Comparison of ENCODE assay signal across 7 cellular contexts in the genomic region with DNA sequence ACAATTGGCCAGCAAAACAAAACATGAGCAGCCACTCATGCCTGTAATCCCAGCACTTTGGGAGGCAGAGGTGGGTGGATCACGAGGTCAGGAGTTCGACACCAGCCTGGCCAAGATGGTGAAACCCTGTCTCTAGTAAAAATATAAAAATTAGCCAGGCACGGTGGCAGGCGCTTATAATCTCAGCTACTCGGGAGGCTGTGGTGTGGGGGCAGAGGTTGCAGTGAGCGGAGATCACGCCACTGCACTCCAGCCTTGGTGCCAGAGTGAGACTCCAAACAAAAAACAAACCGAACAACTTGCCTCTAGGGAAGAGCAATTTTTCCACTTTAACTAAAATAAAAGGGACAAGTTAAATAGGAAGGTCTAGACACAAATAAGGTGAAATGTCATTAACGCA. TPM values are rescaled to one million over a fixed set of nuclear protein-coding genes. Genes with fewer than 3 reads are reported as not detected.
DNase-seq lines count a peak whose midpoint lies in the region; ATAC-seq, FAIRE-seq and TF ChIP-seq lines count a peak whose summit lies in the region.
"Not testable (repeated sequence)": the region's sequence is repeated elsewhere in the genome, so short reads cannot be mapped to it uniquely, and the experiment has no call there.

No MANE protein-coding gene starts in this region.

- peak overlapping the region; percentile 29 for H3K27ac ChIP-seq in CD4-positive, alpha-beta memory T cell (ENCODE audit: low read depth, low read length)
- H3K27ac ChIP-seq in HUES6 (ENCODE audit: low read depth, low read length): not testable (repeated sequence)
- H3K27ac ChIP-seq in SK-N-SH (ENCODE audit: low read depth in 2 of 2, low read length in 1 of 2): peak overlapping the region in 1 of 2 experiments; percentile 4; a peak in 2 of 4 replicates
- H3K27ac ChIP-seq in endothelial cell of umbilical vein (ENCODE audit: insufficient read depth, low read depth, low read length): peak overlapping the region; percentile 12

- intact Hi-C loops in CD4-positive, alpha-beta memory T cell (cut with micrococcal nuclease); endothelial cell of umbilical vein (cut with micrococcal nuclease): not testable (repeated sequence)

- FAIRE-seq in endothelial cell of umbilical vein (lab: Jason Lieb, UNC): not testable (repeated sequence)

- not testable (repeated sequence) for H3K9me2 ChIP-seq in SK-N-SH

- not testable (repeated sequence) for BruUV-seq in endothelial cell of umbilical vein (replicated peaks; lab: Mats Ljungman, UMichigan)

- not testable (repeated sequence) for TF ChIP-seq EP300 in SK-N-SH (IDR thresholded peaks at IDR 0.05; ENCODE audit: borderline replicate concordance in 1 of 2, low read depth in 1 of 2, low read length in 1 of 2)

- TF ChIP-seq CTCF in SK-N-SH (IDR thresholded peaks at IDR 0.05); endothelial cell of umbilical vein (IDR thresholded peaks at IDR 0.05; ENCODE audit: extremely low read depth in 1 of 2, insufficient read depth in 1 of 2, low read depth in 1 of 2, low read length in 2 of 2); neural crest cell (conservative IDR thresholded peaks at IDR 0.05): not testable (repeated sequence)

- H2AFZ ChIP-seq in SK-N-SH (ENCODE audit: low read depth): peak overlapping the region; percentile 71; the same call in 1 of the 2 replicates
- H2AFZ ChIP-seq in endothelial cell of umbilical vein (ENCODE audit: low read depth, low read length): not testable (repeated sequence)

- H4K20me1 ChIP-seq in SK-N-SH (ENCODE audit: insufficient read depth); endothelial cell of umbilical vein (replicated peaks; ENCODE audit: control insufficient read depth, extremely low read depth, insufficient read depth, low read length): not testable (repeated sequence)

- H3F3A ChIP-seq in SK-N-SH (replicated peaks; ENCODE audit: insufficient read depth): peaks cover 12% of the 10 kb centered on the region

- not testable (repeated sequence) for H3K27me3 Mint-ChIP-seq in CD4-positive, alpha-beta memory T cell; activated CD8-positive, alpha-beta memory T cell treated with anti-CD3 and anti-CD28 coated beads, Interleukin-2, amount 10 ng/mL, durations not matched to agents 7 days and 5 days; activated naive CD8-positive, alpha-beta T cell treated with anti-CD3 and anti-CD28 coated beads, Interleukin-2, amount 50 U/mL, for 24 hours; neural crest cell (ENCODE audit: low read depth)

- not testable (repeated sequence) for H3K4me3 ChIP-seq in CD4-positive, alpha-beta memory T cell (ENCODE audit: low read length in 2 of 2); SK-N-SH (ENCODE audit: low read depth in 2 of 2, low read length in 1 of 2); endothelial cell of umbilical vein (replicated peaks in 1 of 3; ENCODE audit: insufficient read depth in 1 of 3, low read depth in 1 of 3, low read length in 3 of 3)
- peak overlapping the region; percentile 87; the same call in 1 of the 2 replicates for H3K4me3 ChIP-seq in HUES6 (ENCODE audit: low read depth, low read length)

- H3K36me3 ChIP-seq in CD4-positive, alpha-beta memory T cell (ENCODE audit: insufficient read depth, low read length): not testable (repeated sequence)
- H3K36me3 ChIP-seq in HUES6 (ENCODE audit: control insufficient read depth, insufficient read depth, low read length): peaks cover 66% of the 10 kb centered on the region
- peaks cover 18 to 29% of the 10 kb centered on the region in 2 experiments for H3K36me3 ChIP-seq in SK-N-SH (replicated peaks in 1 of 2; ENCODE audit: control insufficient read depth in 1 of 2, insufficient read depth in 2 of 2, low read length in 1 of 2)
- H3K36me3 ChIP-seq in endothelial cell of umbilical vein (ENCODE audit: control insufficient read depth in 2 of 2, extremely low read depth in 1 of 2, insufficient read depth in 2 of 2, low read length in 2 of 2): peaks cover 0 to 18% of the 10 kb centered on the region in 2 experiments

- CTCF ChIA-PET in CD4-positive, alpha-beta memory T cell (lab: Charles Lee; ENCODE audit: partially characterized antibody): interaction anchor here (0.7 kb wide), 1 partner anchor 9 kb away, joined by 3 read pairs; no protein-coding TSS in a partner anchor
- CTCF ChIA-PET in SK-N-SH (lab: Yijun Ruan, JAX) (interaction anchor here (1.4 to 4.9 kb wide), 2 partner anchors 15 to 436 kb away, joined by 3 to 27 read pairs; a partner anchor contains a TSS), endothelial cell of umbilical vein (lab: Charles Lee) (interaction anchor here (1.0 kb wide), 1 partner anchor 506 kb away, joined by 3 read pairs; no protein-coding TSS in a partner anchor)
- CTCF ChIA-PET in activated CD8-positive, alpha-beta memory T cell treated with anti-CD3 and anti-CD28 coated beads, Interleukin-2, amount 10 ng/mL, durations not matched to agents 7 days and 5 days (lab: Charles Lee): interaction anchor here (1.7 kb wide), 1 partner anchor 13 kb away, joined by 4 read pairs; no protein-coding TSS in a partner anchor

- H3K79me2 ChIP-seq in SK-N-SH (ENCODE audit: insufficient read depth): peaks cover 72% of the 10 kb centered on the region
- peaks cover 49% of the 10 kb centered on the region for H3K79me2 ChIP-seq in endothelial cell of umbilical vein (ENCODE audit: control insufficient read depth, insufficient read depth, low read length)

- ATAC-seq in activated CD8-positive, alpha-beta memory T cell treated with anti-CD3 and anti-CD28 coated beads, Interleukin-2, amount 10 ng/mL, durations not matched to agents 7 days and 5 days; activated naive CD8-positive, alpha-beta T cell treated with anti-CD3 and anti-CD28 coated beads, Interleukin-2, amount 50 U/mL, for 24 hours: not testable (repeated sequence)

- not testable (repeated sequence) for H3K9ac ChIP-seq in HUES6 (ENCODE audit: low read length); SK-N-SH; endothelial cell of umbilical vein (replicated peaks; ENCODE audit: extremely low read depth, insufficient read depth, low read length)

- POLR2A ChIA-PET in CD4-positive, alpha-beta memory T cell (lab: Charles Lee; ENCODE audit: partially characterized antibody); SK-N-SH (lab: Yijun Ruan, JAX); endothelial cell of umbilical vein (lab: Charles Lee): not testable (repeated sequence)

- WGBS in SK-N-SH (ENCODE audit: low lambda C conversion rate): 94% methylated on average over 9 of the region's 9 CpGs

- DNase-seq in CD4-positive, alpha-beta memory T cell; SK-N-SH; activated CD8-positive, alpha-beta memory T cell treated with anti-CD3 and anti-CD28 coated beads, Interleukin-2, amount 10 ng/mL, durations not matched to agents 7 days and 5 days; activated naive CD8-positive, alpha-beta T cell treated with anti-CD3 and anti-CD28 coated beads, Interleukin-2, amount 50 U/mL, for 24 hours; endothelial cell of umbilical vein (ENCODE audit: low read depth, low spot score); neural crest cell (ENCODE audit: low read depth, low spot score): not testable (repeated sequence)

- not testable (repeated sequence) for H3K9me3 Mint-ChIP-seq in CD4-positive, alpha-beta memory T cell; activated CD8-positive, alpha-beta memory T cell treated with anti-CD3 and anti-CD28 coated beads, Interleukin-2, amount 10 ng/mL, durations not matched to agents 7 days and 5 days (ENCODE audit: low read depth); activated naive CD8-positive, alpha-beta T cell treated with anti-CD3 and anti-CD28 coated beads, Interleukin-2, amount 50 U/mL, for 24 hours; neural crest cell

- H3K27ac Mint-ChIP-seq in CD4-positive, alpha-beta memory T cell: peak overlapping the region in 5 of 7 donors; percentile 61 to 96 (median 79)
- peak overlapping the region; percentile 59 for H3K27ac Mint-ChIP-seq in activated CD8-positive, alpha-beta memory T cell treated with anti-CD3 and anti-CD28 coated beads, Interleukin-2, amount 10 ng/mL, durations not matched to agents 7 days and 5 days
- not testable (repeated sequence) for H3K27ac Mint-ChIP-seq in activated naive CD8-positive, alpha-beta T cell treated with anti-CD3 and anti-CD28 coated beads, Interleukin-2, amount 50 U/mL, for 24 hours; neural crest cell (ENCODE audit: unreplicated experiment)

- peak overlapping the region; percentile 6 for H3K4me2 ChIP-seq in SK-N-SH
- H3K4me2 ChIP-seq in endothelial cell of umbilical vein (ENCODE audit: insufficient read depth, low read length): not testable (repeated sequence)

- peaks cover 33 to 66% (median 47%) of the 10 kb centered on the region in 4 donors for H3K4me1 Mint-ChIP-seq in CD4-positive, alpha-beta memory T cell
- H3K4me1 Mint-ChIP-seq in activated CD8-positive, alpha-beta memory T cell treated with anti-CD3 and anti-CD28 coated beads, Interleukin-2, amount 10 ng/mL, durations not matched to agents 7 days and 5 days: peaks cover 61% of the 10 kb centered on the region
- peaks cover 47% of the 10 kb centered on the region for H3K4me1 Mint-ChIP-seq in activated naive CD8-positive, alpha-beta T cell treated with anti-CD3 and anti-CD28 coated beads, Interleukin-2, amount 50 U/mL, for 24 hours
- peaks cover 56% of the 10 kb centered on the region for H3K4me1 Mint-ChIP-seq in neural crest cell

- peaks cover 48% of the 10 kb centered on the region for H3K4me1 ChIP-seq in CD4-positive, alpha-beta memory T cell (ENCODE audit: insufficient read depth, low read length)
- H3K4me1 ChIP-seq in HUES6 (ENCODE audit: control insufficient read depth, insufficient read depth, low read length): peaks cover 28% of the 10 kb centered on the region
- peaks cover 1 to 31% of the 10 kb centered on the region in 2 experiments; a peak in 3 of 4 replicates for H3K4me1 ChIP-seq in SK-N-SH (ENCODE audit: control insufficient read depth in 1 of 2, insufficient read depth in 2 of 2, low read depth in 1 of 2, low read length in 1 of 2)
- H3K4me1 ChIP-seq in endothelial cell of umbilical vein (ENCODE audit: control insufficient read depth, extremely low read depth, insufficient read depth, low read length): peaks cover 35% of the 10 kb centered on the region

- H3K9me3 ChIP-seq in CD4-positive, alpha-beta memory T cell (ENCODE audit: control insufficient read depth in 1 of 2, low read length in 2 of 2); HUES6 (ENCODE audit: control insufficient read depth, insufficient read depth, low read depth, low read length); SK-N-SH; endothelial cell of umbilical vein (replicated peaks; ENCODE audit: control insufficient read depth, insufficient read depth, low read length): not testable (repeated sequence)

- TF ChIP-seq POLR2A in endothelial cell of umbilical vein (IDR thresholded peaks at IDR 0.05; ENCODE audit: low read depth, low read length): not testable (repeated sequence)

- H3K27me3 ChIP-seq in CD4-positive, alpha-beta memory T cell (ENCODE audit: insufficient read depth, low read length); HUES6 (ENCODE audit: control insufficient read depth, insufficient read depth, low read length); SK-N-SH (ENCODE audit: insufficient read depth); endothelial cell of umbilical vein (ENCODE audit: control insufficient read depth in 2 of 2, insufficient read depth in 2 of 2, low read length in 2 of 2): not testable (repeated sequence)

- H3K9me1 ChIP-seq in endothelial cell of umbilical vein (replicated peaks; ENCODE audit: control insufficient read depth, extremely low read depth, insufficient read depth, low read length): not testable (repeated sequence)

- peaks cover 16 to 22% of the 10 kb centered on the region in 2 donors for H3K36me3 Mint-ChIP-seq in CD4-positive, alpha-beta memory T cell
- peaks cover 54% of the 10 kb centered on the region for H3K36me3 Mint-ChIP-seq in activated CD8-positive, alpha-beta memory T cell treated with anti-CD3 and anti-CD28 coated beads, Interleukin-2, amount 10 ng/mL, durations not matched to agents 7 days and 5 days
- H3K36me3 Mint-ChIP-seq in activated naive CD8-positive, alpha-beta T cell treated with anti-CD3 and anti-CD28 coated beads, Interleukin-2, amount 50 U/mL, for 24 hours (ENCODE audit: low read depth): peaks cover 62% of the 10 kb centered on the region
- H3K36me3 Mint-ChIP-seq in neural crest cell (ENCODE audit: low read depth): not testable (repeated sequence)

- TF ChIP-seq RAD21 in SK-N-SH (IDR thresholded peaks at IDR 0.05; ENCODE audit: low read length): not testable (repeated sequence)

- dilution Hi-C loops in endothelial cell of umbilical vein (cut with MboI; ENCODE audit: extremely low pct_ligation_motif_present, low sequenced_read_pairs): not testable (repeated sequence)

- H3K4me3 Mint-ChIP-seq in CD4-positive, alpha-beta memory T cell: peak overlapping the region in 1 of 8 donors; percentile 47
- H3K4me3 Mint-ChIP-seq in activated CD8-positive, alpha-beta memory T cell treated with anti-CD3 and anti-CD28 coated beads, Interleukin-2, amount 10 ng/mL, durations not matched to agents 7 days and 5 days: peak overlapping the region; percentile 16
- peak overlapping the region; percentile 41 for H3K4me3 Mint-ChIP-seq in activated naive CD8-positive, alpha-beta T cell treated with anti-CD3 and anti-CD28 coated beads, Interleukin-2, amount 50 U/mL, for 24 hours
- H3K4me3 Mint-ChIP-seq in neural crest cell: peak overlapping the region; percentile 65

RNA-seq across cellular contexts. Expression of a gene that starts 2.9 kb away (rescaled TPM):
- total RNA-seq in CD4-positive, alpha-beta memory T cell: 1 to 10 TPM; 8.0 to 9.9 TPM
- polyA plus RNA-seq in CD4-positive, alpha-beta memory T cell: 10 to 100 TPM; 14.0 to 24.3 TPM
- 19.4 and 37.4 TPM in 2 replicates for polyA plus RNA-seq in SK-N-SH (2012; rRNA removed)
- polyA plus RNA-seq in SK-N-SH (2012; cell fraction: cytosol; rRNA removed): 30.3 and 35.3 TPM in 2 replicates
- polyA plus RNA-seq in SK-N-SH (2012; cell fraction: nucleus; rRNA removed): 10.5 and 16.5 TPM in 2 replicates
- 10 to 100 TPM; 66.9 to 75.4 TPM for total RNA-seq in activated CD8-positive, alpha-beta memory T cell treated with anti-CD3 and anti-CD28 coated beads, Interleukin-2, amount 10 ng/mL, durations not matched to agents 7 days and 5 days
- total RNA-seq in endothelial cell of umbilical vein: 35.4 and 41.4 TPM in 2 replicates
- 12.3 and 15.6 TPM in 2 replicates for polyA plus RNA-seq in endothelial cell of umbilical vein
- 22.4 TPM in 2 replicates for polyA plus RNA-seq in endothelial cell of umbilical vein (2011; cell fraction: cytosol; rRNA removed)
- 16.1 and 18.2 TPM in 2 replicates for polyA plus RNA-seq in endothelial cell of umbilical vein (2011; cell fraction: nucleus; rRNA removed)
- 27.2 and 47.5 TPM in 2 replicates for polyA plus RNA-seq in endothelial cell of umbilical vein (2012)
- polyA minus RNA-seq in endothelial cell of umbilical vein: 28.8 and 29.0 TPM in 2 replicates
- 22.4 TPM for polyA minus RNA-seq in endothelial cell of umbilical vein (2011; cell fraction: cytosol; rRNA and poly(A)+ RNA removed)
- polyA minus RNA-seq in endothelial cell of umbilical vein (2011; cell fraction: nucleus; rRNA and poly(A)+ RNA removed): 21.0 and 25.7 TPM in 2 replicates
- total RNA-seq in neural crest cell: 90.2 and 94.5 TPM in 2 replicates
